1 cellular context compared by ENCODE assay signal in genomic region chr11:77551426-77551825, GRCh38. TPM values are rescaled to one million over a fixed set of nuclear protein-coding genes. Genes with fewer than 3 reads are reported as not detected.
"Had no signal": no experiment of that assay in that cellular context is flagged by ENCODE, and none has a peak within 500 bp of the region (broad histone marks: within the 10 kb centered on the region; RNA-seq: fewer than 3 reads in every experiment).

No MANE protein-coding gene starts in this region.

RNA-seq across cellular contexts. Expression of gene AQP11, which starts 38.3 kb away (rescaled TPM):
- total RNA-seq: OCI-LY7 had no signal
